Comparison of ENCODE assay signal across 8 cellular contexts in the genomic region with DNA sequence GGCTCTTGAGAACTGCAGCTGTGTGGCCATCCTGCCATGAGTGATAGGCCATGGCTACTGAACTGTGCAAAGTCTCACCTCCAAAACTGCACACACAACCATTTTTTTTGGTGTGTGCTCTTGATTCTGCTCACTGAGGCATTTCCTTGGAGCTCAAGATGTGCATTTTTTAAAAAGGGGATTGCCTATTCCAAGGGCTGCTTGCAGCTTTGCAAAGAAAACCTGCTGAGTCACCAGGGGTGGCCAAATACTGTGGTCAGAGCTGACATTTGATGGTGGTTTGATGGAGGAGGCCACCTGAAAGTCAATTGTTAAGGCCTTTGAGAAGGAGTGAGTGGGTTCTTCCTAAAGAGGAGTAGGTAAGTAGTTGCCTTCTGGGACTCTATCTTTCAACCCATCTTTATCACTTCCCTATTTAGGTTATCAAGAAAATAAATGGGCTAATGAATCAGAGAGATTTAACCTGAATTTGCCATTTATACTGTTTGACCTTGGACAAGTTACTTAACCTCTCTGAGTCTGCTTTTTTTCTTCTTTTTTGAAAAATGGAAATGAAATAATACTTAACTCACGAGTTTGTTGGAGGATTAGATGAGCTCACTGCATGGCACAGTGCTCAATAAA.
DNase-seq lines count a peak whose midpoint lies in the region; ATAC-seq and TF ChIP-seq lines count a peak whose summit lies in the region.

No MANE protein-coding gene starts in this region.

- H3K4me3 ChIP-seq in OCI-LY1 (ENCODE audit: low read depth, low read length, poor library complexity, severe bottlenecking) (no peak overlapping the region), MG63 (no peak overlapping the region), adrenal gland (no peak overlapping the region)

- whole genome bisulfite sequencing in adrenal gland, 4 donors = 67 to 76% (median 73%) methylated on average over 1 of the region's 1 CpG

- H3K4me1 ChIP-seq in OCI-LY1 (ENCODE audit: insufficient read depth, low read length, severe bottlenecking) (peaks cover 11% of the 10 kb centered on the region), adrenal gland (replicated peaks in 1 of 2) (no peaks in the 10 kb centered on the region)

- H3K9me2 ChIP-seq in OCI-LY1 (ENCODE audit: low read depth, low read length) = no peaks in the 10 kb centered on the region

- H3K27ac ChIP-seq in OCI-LY1 (ENCODE audit: low read depth, low read length, poor library complexity, severe bottlenecking) = peak overlapping the region; percentile 9
- no peak overlapping the region for H3K27ac ChIP-seq in adrenal gland

- DNase-seq in activated CD4-positive, alpha-beta T cell treated with anti-CD3 and anti-CD28 coated beads, Interleukin-2, amount 10 ng/mL, durations not matched to agents 24 days and 14 days = peak; percentile 66
- DNase-seq in activated CD4-positive, alpha-beta T cell treated with anti-CD3 and anti-CD28 coated beads, Interleukin-2, amount 10 ng/mL, durations not matched to agents 7 days and 5 days = no peak
- DNase-seq in memory B cell (ENCODE audit: low spot score in 2 of 2) (no peak), MG63 (no peak), adrenal gland (no peak), NCI-H2227 (lab: John Stamatoyannopoulos, UW; ENCODE audit: unreplicated experiment) (no peak)

- H2AFZ ChIP-seq in OCI-LY1 (ENCODE audit: low read length) = no peak overlapping the region

- H3K27me3 Mint-ChIP-seq in activated CD4-positive, alpha-beta T cell treated with anti-CD3 and anti-CD28 coated beads, Interleukin-2, amount 10 ng/mL, durations not matched to agents 24 days and 14 days = no peaks in the 10 kb centered on the region
- H3K27me3 Mint-ChIP-seq in activated CD4-positive, alpha-beta T cell treated with anti-CD3 and anti-CD28 coated beads, Interleukin-2, amount 10 ng/mL, durations not matched to agents 7 days and 5 days = no peaks in the 10 kb centered on the region
- H3K27me3 Mint-ChIP-seq in memory B cell = no peaks in the 10 kb centered on the region

- H3K9me3 ChIP-seq in OCI-LY1 (ENCODE audit: low read length) (no peaks in the 10 kb centered on the region), MG63 (no peaks in the 10 kb centered on the region), adrenal gland (replicated peaks in 1 of 3) (no peaks in the 10 kb centered on the region)

- peak; percentile 77 for ATAC-seq in HG02840 (IDR thresholded peaks at IDR 0.05; ENCODE audit: low FRiP score, unreplicated experiment)
- ATAC-seq in memory B cell (ENCODE audit: low read depth) = peak; percentile 64

- no peak for TF ChIP-seq POLR2A in adrenal gland (IDR thresholded peaks at IDR 0.05)

- H4K20me1 ChIP-seq in OCI-LY1 (ENCODE audit: insufficient read depth, low read length) = no peaks in the 10 kb centered on the region

- CTCF ChIA-PET in activated CD4-positive, alpha-beta T cell treated with anti-CD3 and anti-CD28 coated beads, Interleukin-2, amount 10 ng/mL, durations not matched to agents 7 days and 5 days (lab: Charles Lee) = interaction anchor here (1.1 to 1.4 kb wide), 2 partner anchors 9 to 48 kb away, joined by 3 to 4 read pairs; no protein-coding TSS in a partner anchor

- no peak overlapping the region for H3K9ac ChIP-seq in OCI-LY1 (ENCODE audit: low read length)

- no peak for TF ChIP-seq CTCF in OCI-LY1 (IDR thresholded peaks at IDR 0.05; ENCODE audit: low read length)
- TF ChIP-seq CTCF in adrenal gland (IDR thresholded peaks at IDR 0.05) = no peak

- H3F3A ChIP-seq in OCI-LY1 (ENCODE audit: insufficient read depth, low read length) = no peaks in the 10 kb centered on the region

- H3K4me3 Mint-ChIP-seq in activated CD4-positive, alpha-beta T cell treated with anti-CD3 and anti-CD28 coated beads, Interleukin-2, amount 10 ng/mL, durations not matched to agents 24 days and 14 days = no peak overlapping the region
- H3K4me3 Mint-ChIP-seq in activated CD4-positive, alpha-beta T cell treated with anti-CD3 and anti-CD28 coated beads, Interleukin-2, amount 10 ng/mL, durations not matched to agents 7 days and 5 days = no peak overlapping the region
- no peak overlapping the region for H3K4me3 Mint-ChIP-seq in memory B cell

- H3K27ac Mint-ChIP-seq in activated CD4-positive, alpha-beta T cell treated with anti-CD3 and anti-CD28 coated beads, Interleukin-2, amount 10 ng/mL, durations not matched to agents 24 days and 14 days = peak overlapping the region; percentile 36
- no peak overlapping the region for H3K27ac Mint-ChIP-seq in activated CD4-positive, alpha-beta T cell treated with anti-CD3 and anti-CD28 coated beads, Interleukin-2, amount 10 ng/mL, durations not matched to agents 7 days and 5 days
- H3K27ac Mint-ChIP-seq in memory B cell = no peak overlapping the region

- H3K9me3 Mint-ChIP-seq in activated CD4-positive, alpha-beta T cell treated with anti-CD3 and anti-CD28 coated beads, Interleukin-2, amount 10 ng/mL, durations not matched to agents 24 days and 14 days = peaks cover 8% of the 10 kb centered on the region
- H3K9me3 Mint-ChIP-seq in activated CD4-positive, alpha-beta T cell treated with anti-CD3 and anti-CD28 coated beads, Interleukin-2, amount 10 ng/mL, durations not matched to agents 7 days and 5 days = peaks cover 6% of the 10 kb centered on the region
- peaks cover 8% of the 10 kb centered on the region for H3K9me3 Mint-ChIP-seq in memory B cell

- intact Hi-C loops in activated CD4-positive, alpha-beta T cell treated with anti-CD3 and anti-CD28 coated beads, Interleukin-2, amount 10 ng/mL, durations not matched to agents 24 days and 14 days (cut with micrococcal nuclease) = loop anchor here (5.0 kb wide), 1 partner anchor 45 kb away; no protein-coding TSS in a partner anchor
- intact Hi-C loops in adrenal gland (cut with DNase I) = no loop called here

- H3K4me2 ChIP-seq in OCI-LY1 (ENCODE audit: low read length) = no peak overlapping the region

- peaks cover 15% of the 10 kb centered on the region for H3K4me1 Mint-ChIP-seq in activated CD4-positive, alpha-beta T cell treated with anti-CD3 and anti-CD28 coated beads, Interleukin-2, amount 10 ng/mL, durations not matched to agents 24 days and 14 days
- peaks cover 7% of the 10 kb centered on the region for H3K4me1 Mint-ChIP-seq in activated CD4-positive, alpha-beta T cell treated with anti-CD3 and anti-CD28 coated beads, Interleukin-2, amount 10 ng/mL, durations not matched to agents 7 days and 5 days
- peaks cover 8% of the 10 kb centered on the region for H3K4me1 Mint-ChIP-seq in memory B cell

- H3K36me3 ChIP-seq in OCI-LY1 (ENCODE audit: insufficient read depth, low read length) (no peaks in the 10 kb centered on the region), MG63 (no peaks in the 10 kb centered on the region), adrenal gland (replicated peaks in 1 of 2) (no peaks in the 10 kb centered on the region)

- H3K27me3 ChIP-seq in OCI-LY1 (ENCODE audit: insufficient read depth, low read length) (no peaks in the 10 kb centered on the region), MG63 (no peaks in the 10 kb centered on the region), adrenal gland (no peaks in the 10 kb centered on the region)

- H3K36me3 Mint-ChIP-seq in activated CD4-positive, alpha-beta T cell treated with anti-CD3 and anti-CD28 coated beads, Interleukin-2, amount 10 ng/mL, durations not matched to agents 24 days and 14 days (ENCODE audit: low read depth) = no peaks in the 10 kb centered on the region
- no peaks in the 10 kb centered on the region for H3K36me3 Mint-ChIP-seq in activated CD4-positive, alpha-beta T cell treated with anti-CD3 and anti-CD28 coated beads, Interleukin-2, amount 10 ng/mL, durations not matched to agents 7 days and 5 days (ENCODE audit: low read depth)
- peaks cover 1% of the 10 kb centered on the region for H3K36me3 Mint-ChIP-seq in memory B cell

- POLR2A ChIA-PET in activated CD4-positive, alpha-beta T cell treated with anti-CD3 and anti-CD28 coated beads, Interleukin-2, amount 10 ng/mL, durations not matched to agents 7 days and 5 days (lab: Charles Lee) = no interaction called here

- no peaks in the 10 kb centered on the region for H3K79me2 ChIP-seq in OCI-LY1 (ENCODE audit: insufficient read depth, low read length)
